31 cellular contexts compared by ENCODE assay signal in genomic region chr2:719734-720133, GRCh38.
"Had no signal": no experiment of that assay in that cellular context is flagged by ENCODE, and none has a peak within 500 bp of the region (broad histone marks: within the 10 kb centered on the region; RNA-seq: fewer than 3 reads in every experiment).

No MANE protein-coding gene starts in this region.

- H3K4me2 ChIP-seq: hepatocyte, smooth muscle cell had no signal

- H3K9ac ChIP-seq: parathyroid adenoma had no signal

- ATAC-seq: esophagus mucosa; gastrocnemius medialis; heart left ventricle; left cardiac atrium; left lung; mucosa of descending colon; natural killer cell treated with Interleukin-12 subunit alpha and Interleukin-12 subunit beta and Interleukin-15 and Interleukin-18, amount 100 ng/mL, for 72 hours; sciatic nerve; stimulated activated naive CD8-positive, alpha-beta T cell treated with anti-CD3 and anti-CD28 coated beads, Interleukin-15, amount 100 ng/mL, for 72 hours had no signal

- H3K4me1 Mint-ChIP-seq: neural crest cell had no signal

- H3K9me3 ChIP-seq: colonic mucosa, gastrocnemius medialis, heart left ventricle, left lung, mucosa of descending colon, suprapubic skin, thyroid gland had no signal

- H3K27ac ChIP-seq: colonic mucosa, epithelial cell of prostate, gastrocnemius medialis, heart left ventricle, hepatocyte, left lung, parathyroid adenoma, suprapubic skin, thyroid gland had no signal

- H3K27me3 ChIP-seq: colonic mucosa, hepatocyte, thyroid gland had no signal

- DNase-seq: colonic mucosa; effector CD8-positive, alpha-beta T cell; endodermal cell; foreskin fibroblast; gastrocnemius medialis; heart left ventricle; left cardiac atrium; left lung; mesenchymal stem cell; mucosa of descending colon; naive B cell; stimulated activated CD4-positive, alpha-beta T cell treated with anti-CD3 and anti-CD28 coated beads, Interleukin-12 subunit alpha, Interleukin-12 subunit beta, amount 100 ng/mL, for 4 hours; stimulated activated CD4-positive, alpha-beta T cell treated with anti-CD3 and anti-CD28 coated beads, Interleukin-1b, Interleukin-23, amount 100 ng/mL, for 48 hours; stimulated activated CD4-positive, alpha-beta T cell treated with anti-CD3 and anti-CD28 coated beads, Interleukin-4, amount 100 ng/mL, for 1 hour; stimulated activated CD8-positive, alpha-beta memory T cell treated with anti-CD3 and anti-CD28 coated beads, Interleukin-4, amount 100 ng/mL, for 48 hours; stimulated activated naive CD4-positive, alpha-beta T cell; stimulated activated naive CD8-positive, alpha-beta T cell treated with anti-CD3 and anti-CD28 coated beads, Interleukin-15, amount 100 ng/mL, for 72 hours; thyroid gland; trophoblast cell had no signal

- H3K4me3 Mint-ChIP-seq: dendritic cell treated with granulocyte-macrophage colony-stimulating factor and Interleukin-4, amounts not matched to agents 40 ng/mL and 50 ng/mL, for 4 days; endodermal cell; mesothelial cell of epicardium; naive B cell; natural killer cell treated with Interleukin-12 subunit alpha and Interleukin-12 subunit beta and Interleukin-15 and Interleukin-18, amount 100 ng/mL, for 72 hours; neural crest cell; stimulated activated naive CD8-positive, alpha-beta T cell treated with anti-CD3 and anti-CD28 coated beads, Interleukin-15, amount 100 ng/mL, for 72 hours had no signal

- H3K27ac Mint-ChIP-seq: dendritic cell treated with granulocyte-macrophage colony-stimulating factor and Interleukin-4, amounts not matched to agents 40 ng/mL and 50 ng/mL, for 4 days; endodermal cell; mesothelial cell of epicardium; naive B cell; natural killer cell treated with Interleukin-12 subunit alpha and Interleukin-12 subunit beta and Interleukin-15 and Interleukin-18, amount 100 ng/mL, for 72 hours; progenitor cell of endocrine pancreas; stimulated activated naive CD8-positive, alpha-beta T cell treated with anti-CD3 and anti-CD28 coated beads, Interleukin-15, amount 100 ng/mL, for 72 hours had no signal

- H3K4me1 ChIP-seq: colonic mucosa, gastrocnemius medialis, heart left ventricle, left lung, parathyroid adenoma, suprapubic skin, thyroid gland had no signal

- H3K9me3 Mint-ChIP-seq: dendritic cell treated with granulocyte-macrophage colony-stimulating factor and Interleukin-4, amounts not matched to agents 40 ng/mL and 50 ng/mL, for 4 days; endodermal cell; mesothelial cell of epicardium; natural killer cell treated with Interleukin-12 subunit alpha and Interleukin-12 subunit beta and Interleukin-15 and Interleukin-18, amount 100 ng/mL, for 72 hours; neural crest cell; stimulated activated naive CD8-positive, alpha-beta T cell treated with anti-CD3 and anti-CD28 coated beads, Interleukin-15, amount 100 ng/mL, for 72 hours had no signal

- H3K36me3 Mint-ChIP-seq: mesothelial cell of epicardium; naive B cell; natural killer cell treated with Interleukin-12 subunit alpha and Interleukin-12 subunit beta and Interleukin-15 and Interleukin-18, amount 100 ng/mL, for 72 hours had no signal

- H3K79me2 ChIP-seq: hepatocyte, parathyroid adenoma had no signal

- H3K36me3 ChIP-seq: colonic mucosa, gastrocnemius medialis, heart left ventricle, left lung, suprapubic skin, thyroid gland had no signal

- H3K4me3 ChIP-seq: colonic mucosa, gastrocnemius medialis, heart left ventricle, hepatocyte, left lung, mucosa of descending colon, smooth muscle cell, suprapubic skin, thyroid gland had no signal

- H2AFZ ChIP-seq: hepatocyte, parathyroid adenoma had no signal
